Comparison of ENCODE assay signal across 1 cellular context in the genomic region with DNA sequence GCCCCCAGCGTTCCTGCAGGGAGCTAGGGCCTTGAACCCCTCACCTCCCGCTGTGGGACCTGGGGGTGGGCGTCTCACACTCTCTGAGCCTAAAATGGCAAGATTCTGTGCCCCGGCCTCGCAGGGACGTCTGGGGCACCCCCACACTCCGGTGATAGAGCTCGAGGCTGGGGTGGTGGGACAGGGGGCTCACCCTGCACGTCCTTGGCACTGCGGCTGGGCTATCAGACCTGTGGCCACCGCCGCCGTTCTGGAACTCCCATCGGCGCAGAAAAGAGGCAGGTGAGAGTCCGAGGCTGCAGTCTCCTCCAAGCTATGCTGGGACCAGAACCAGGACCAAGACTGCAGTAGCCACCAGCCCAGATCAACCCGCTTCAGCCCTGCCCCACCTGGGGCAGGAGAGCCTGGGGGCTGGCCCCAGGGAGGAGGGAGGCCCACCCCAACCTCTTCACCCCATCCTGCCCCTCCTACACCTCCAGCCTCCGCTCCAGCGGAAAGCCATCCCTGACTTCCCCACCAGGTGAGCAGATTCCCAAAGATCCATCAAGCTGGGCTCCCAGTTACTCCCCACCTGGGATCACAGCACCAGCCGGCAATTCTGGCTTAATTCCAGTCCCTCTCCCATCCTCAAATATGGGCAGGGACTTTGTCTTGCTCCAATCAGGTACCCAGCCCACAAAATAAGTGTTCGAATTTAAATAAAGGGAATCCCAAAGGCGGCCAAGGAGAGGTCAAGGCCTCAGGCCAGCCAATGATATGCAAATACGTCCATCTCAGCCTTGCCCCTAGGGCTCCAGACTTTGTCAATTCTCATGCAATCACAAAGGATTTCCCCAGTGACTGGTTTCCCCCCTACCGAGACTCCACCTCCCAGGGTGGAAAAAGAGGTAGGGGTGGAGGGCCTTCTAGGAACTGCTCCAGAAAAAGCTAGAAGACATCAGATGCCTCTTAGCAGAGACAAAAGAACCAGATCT.
TF ChIP-seq lines count a peak whose summit lies in the region.

No MANE protein-coding gene starts in this region.

TF ChIP-seq in IMR-90, 13 proteins besides CTCF, POLR2A, EP300 and RAD21:
- TF ChIP-seq CHD1 (IDR thresholded peaks at IDR 0.05; ENCODE audit: low read depth, low read length) = no peak
- no peak for TF ChIP-seq RCOR1 (IDR thresholded peaks at IDR 0.05; ENCODE audit: insufficient replicate concordance, low read length)
- no peak for TF ChIP-seq MAFK (IDR thresholded peaks at IDR 0.05; ENCODE audit: low read depth, low read length)
- TF ChIP-seq MAZ (IDR thresholded peaks at IDR 0.05; ENCODE audit: borderline replicate concordance, low read depth, low read length) = no peak
- no peak for TF ChIP-seq NFE2L2 (IDR thresholded peaks at IDR 0.05; ENCODE audit: low read depth, low read length)
- TF ChIP-seq FOS (IDR thresholded peaks at IDR 0.05; ENCODE audit: low read depth, low read length) = no peak
- no peak for TF ChIP-seq BHLHE40 (IDR thresholded peaks at IDR 0.05; ENCODE audit: low read depth, low read length)
- TF ChIP-seq SMC3 (IDR thresholded peaks at IDR 0.05; ENCODE audit: low read depth, low read length) = no peak
